In genomic region chr19:51417807-51418152, GRCh38 we compare ENCODE assay signal across 14 cellular contexts. TPM values are rescaled to one million over a fixed set of nuclear protein-coding genes. Genes with fewer than 3 reads are reported as not detected.
DNase-seq lines count a peak whose midpoint lies in the region; ATAC-seq, FAIRE-seq and TF ChIP-seq lines count a peak whose summit lies in the region.
"Had no signal": no experiment of that assay in that cellular context is flagged by ENCODE, and none has a peak within 500 bp of the region (broad histone marks: within the 10 kb centered on the region; RNA-seq: fewer than 3 reads in every experiment).

No MANE protein-coding gene starts in this region.

- DNase-seq in GM12891 (ENCODE audit: insufficient read length, low spot score) (peak; percentile 53), sigmoid colon (no peak), H9 (no peak), ACHN (no peak), MM.1S (no peak)
- DNase-seq: activated effector memory CD4-positive, alpha-beta T cell treated with Interleukin-2 at 50 U/mL for 16 hours; CD4-positive, alpha-beta memory T cell had no signal

- H2BK5ac ChIP-seq in H9 (ENCODE audit: insufficient read length, low read length) = no peak overlapping the region

- H2BK120ac ChIP-seq in H9 (ENCODE audit: low read depth, low read length, poor library complexity, severe bottlenecking) = no peak overlapping the region

- FAIRE-seq in GM12891 (lab: Jason Lieb, UNC) = no peak

- ATAC-seq in GM21381 (IDR thresholded peaks at IDR 0.05; ENCODE audit: unreplicated experiment) (peak; percentile 20), HG03280 (IDR thresholded peaks at IDR 0.05; ENCODE audit: unreplicated experiment) (peak; percentile 42), esophagus mucosa (peak; percentile 16)

- no peak overlapping the region for H3K23ac ChIP-seq in H9 (ENCODE audit: insufficient read length, low read depth, low read length)

- H3K79me2 ChIP-seq in H9 (ENCODE audit: insufficient read depth, low read length) = no peaks in the 10 kb centered on the region
- H3K79me2 ChIP-seq in MM.1S (ENCODE audit: low read length) = no peaks in the 10 kb centered on the region

- peaks cover 7 to 18% of the 10 kb centered on the region in 2 experiments; a peak in 3 of 4 replicates for H3K4me1 Mint-ChIP-seq in H9

- no peak overlapping the region for H2BK12ac ChIP-seq in H9 (ENCODE audit: insufficient read length, low read depth, low read length)

- H3K36me3 Mint-ChIP-seq in H9 (ENCODE audit: insufficient read depth in 1 of 3, low read depth in 3 of 3) = peaks cover 0 to 16% (median 0%) of the 10 kb centered on the region in 3 experiments; a peak in 1 of 7 replicates
- H3K36me3 Mint-ChIP-seq: CD4-positive, alpha-beta memory T cell; WTC11 had no signal

- H3K27ac ChIP-seq in sigmoid colon (no peak overlapping the region), H9 (ENCODE audit: insufficient read length, low read depth, low read length) (no peak overlapping the region), MM.1S (ENCODE audit: low read length) (no peak overlapping the region)
- H3K27ac ChIP-seq: left ventricle myocardium inferior had no signal

- H2AFZ ChIP-seq in H9 (ENCODE audit: low read length) (no peak overlapping the region), MM.1S (ENCODE audit: low read length) (no peak overlapping the region)

- no peak overlapping the region for H3K27ac Mint-ChIP-seq in H9

- TF ChIP-seq CTCF in sigmoid colon (IDR thresholded peaks at IDR 0.05) (no peak), H9 (conservative IDR thresholded peaks at IDR 0.05) (no peak), MM.1S (IDR thresholded peaks at IDR 0.05; ENCODE audit: low read length) (no peak)

- no peak overlapping the region for H3K56ac ChIP-seq in H9 (ENCODE audit: insufficient read length, low read depth, low read length)

- H3K9ac ChIP-seq in H9 (ENCODE audit: extremely low read depth, insufficient read length, low read length) (no peak overlapping the region), MM.1S (ENCODE audit: low read length) (no peak overlapping the region)

- no peak overlapping the region for H2BK20ac ChIP-seq in H9 (ENCODE audit: low read depth, low read length, poor library complexity, severe bottlenecking)

- no peaks in the 10 kb centered on the region for H3K4me1 ChIP-seq in sigmoid colon
- H3K4me1 ChIP-seq in H9 (ENCODE audit: insufficient read depth, low read length) = no peaks in the 10 kb centered on the region
- no peaks in the 10 kb centered on the region for H3K4me1 ChIP-seq in MM.1S (ENCODE audit: low read length)
- H3K4me1 ChIP-seq: left ventricle myocardium inferior had no signal

- H3K27me3 Mint-ChIP-seq in H9 (ENCODE audit: low read depth) = peaks cover 28% of the 10 kb centered on the region

- H3K9me3 ChIP-seq in sigmoid colon = no peaks in the 10 kb centered on the region
- no peaks in the 10 kb centered on the region for H3K9me3 ChIP-seq in H9 (ENCODE audit: control insufficient read depth, low read depth, low read length)
- H3K9me3 ChIP-seq in MM.1S (replicated peaks; ENCODE audit: insufficient read depth, low read length) = no peaks in the 10 kb centered on the region
- H3K9me3 ChIP-seq: left ventricle myocardium inferior had no signal

- intact Hi-C loops in sigmoid colon (cut with DNase I) = no loop called here

- H3K23me2 ChIP-seq in H9 (ENCODE audit: insufficient read length, low read depth, low read length, poor library complexity, severe bottlenecking) = peaks cover 6% of the 10 kb centered on the region

- no peak overlapping the region for H3K4ac ChIP-seq in H9 (ENCODE audit: low read depth, low read length)

- H3K4me2 ChIP-seq in H9 (ENCODE audit: insufficient read depth, insufficient read length, low read length) = no peak overlapping the region
- H3K4me2 ChIP-seq in MM.1S (ENCODE audit: low read depth, low read length) = no peak overlapping the region

- no peak for TF ChIP-seq EP300 in sigmoid colon (IDR thresholded peaks at IDR 0.05)

- no peak overlapping the region for H3T11ph ChIP-seq in H9 (ENCODE audit: low read length)

- H3K14ac ChIP-seq in H9 (ENCODE audit: insufficient read depth, low read length) = no peak overlapping the region

- in situ Hi-C loops in ACHN (cut with HindIII; ENCODE audit: low pct_ligation_motif_present, low pct_unique_long_range_greater_than_20kb, low sequenced_read_pairs) = no loop called here

- H2BK15ac ChIP-seq in H9 (ENCODE audit: low read depth, low read length) = no peak overlapping the region

- H3K9me3 Mint-ChIP-seq in H9 = peaks cover 2% of the 10 kb centered on the region in 2 experiments; a peak in 2 of 5 replicates
- H3K9me3 Mint-ChIP-seq: CD4-positive, alpha-beta memory T cell had no signal

- no peaks in the 10 kb centered on the region for H3K79me1 ChIP-seq in H9 (ENCODE audit: insufficient read depth, low read depth, low read length, poor library complexity, severe bottlenecking)

- TF ChIP-seq POLR2A in GM12891 (IDR thresholded peaks at IDR 0.05; ENCODE audit: low read depth, low read length) (no peak), sigmoid colon (IDR thresholded peaks at IDR 0.05) (no peak)

- 56 to 65% methylated on average over 3 of the region's 3 CpGs for WGBS in sigmoid colon, 2 donors
- WGBS in H9 (ENCODE audit: extremely low coverage, insufficient read length, low lambda C conversion rate) = no CpG with 5 or more reads among the region's 3 CpGs

- H3K4me3 ChIP-seq in sigmoid colon (no peak overlapping the region), MM.1S (ENCODE audit: low read length) (no peak overlapping the region)
- H3K4me3 ChIP-seq: left ventricle myocardium inferior had no signal

- H4K8ac ChIP-seq in H9 (replicated peaks; ENCODE audit: insufficient read length, low read depth, low read length) = no peak overlapping the region

- no peak overlapping the region for H3K18ac ChIP-seq in H9 (ENCODE audit: insufficient read length, low read depth, low read length)

- H2AK5ac ChIP-seq in H9 (ENCODE audit: insufficient read length, low read length) = no peak overlapping the region

- H4K91ac ChIP-seq in H9 (ENCODE audit: insufficient read length, low read depth, low read length) = no peak overlapping the region

- H3F3A ChIP-seq in MM.1S (ENCODE audit: insufficient read depth, low read length) = no peaks in the 10 kb centered on the region

- H3K27me3 ChIP-seq in sigmoid colon (peaks cover 5 to 47% (median 11%) of the 10 kb centered on the region in 3 donors), H9 (ENCODE audit: insufficient read depth, low read length) (no peaks in the 10 kb centered on the region; the same call in 1 of the 2 replicates), MM.1S (replicated peaks; ENCODE audit: insufficient read depth, low read length) (no peaks in the 10 kb centered on the region)

- no peak overlapping the region for H4K5ac ChIP-seq in H9 (ENCODE audit: insufficient read length, low read depth, low read length)

- no peaks in the 10 kb centered on the region for H3K36me3 ChIP-seq in sigmoid colon
- H3K36me3 ChIP-seq in MM.1S (replicated peaks; ENCODE audit: insufficient read depth, low read length) = no peaks in the 10 kb centered on the region
- H3K36me3 ChIP-seq: left ventricle myocardium inferior had no signal

- H4K20me1 ChIP-seq in H9 (ENCODE audit: control insufficient read depth, insufficient read depth, insufficient read length) (no peaks in the 10 kb centered on the region), MM.1S (ENCODE audit: insufficient read depth, low read length) (no peaks in the 10 kb centered on the region)

- no peaks in the 10 kb centered on the region for H3K9me2 ChIP-seq in MM.1S (replicated peaks; ENCODE audit: insufficient read depth, low read length)

- no peak overlapping the region for H3K4me3 Mint-ChIP-seq in H9
- H3K4me3 Mint-ChIP-seq: CD4-positive, alpha-beta memory T cell; WTC11 had no signal

TF ChIP-seq in GM12891, 5 proteins besides CTCF, POLR2A, EP300 and RAD21:
- TF ChIP-seq SPI1 (IDR thresholded peaks at IDR 0.05; ENCODE audit: low read depth, low read length) (peak; percentile 94), POLR2AphosphoS5 (IDR thresholded peaks at IDR 0.05; ENCODE audit: low read depth, low read length) (no peak), TAF1 (IDR thresholded peaks at IDR 0.05; ENCODE audit: low read depth, low read length) (no peak)

RNA-seq across cellular contexts. Expression of gene SIGLEC10, which starts 0.3 kb away (rescaled TPM):
- 14.1 TPM for polyA plus RNA-seq in GM12891 (2012; ENCODE audit: low read depth, missing spikeins)
- total RNA-seq in esophagus mucosa = 2.0 TPM
- 10 to 100 TPM in 1 of 4 donors, 1 to 10 TPM in 2, under 1 TPM in 1; 0.83 to 13.8 (median 2.5) TPM for total RNA-seq in sigmoid colon
- polyA plus RNA-seq in sigmoid colon = 10 to 100 TPM in 2 of 3 donors, 1 to 10 TPM in 1; 1.8 to 14.4 (median 11.8) TPM
- total RNA-seq in H9 (2021) = not detected in 2 replicates
- total RNA-seq: chondrocyte, fibroblast of villous mesenchyme, WTC11 had no signal

RNA-seq across cellular contexts. Expression of gene C19orf84, which starts 27.4 kb away (rescaled TPM):
- 0.26 TPM for polyA plus RNA-seq in GM12891 (2012; ENCODE audit: low read depth, missing spikeins)
- not detected for total RNA-seq in esophagus mucosa
- total RNA-seq in sigmoid colon = not detected
- polyA plus RNA-seq in sigmoid colon = under 1 TPM in 1 of 3 donors, not detected in 2; 0.10 TPM
- total RNA-seq in H9 (2021) = 4.1 and 4.8 TPM in 2 replicates
- total RNA-seq: CD4-positive, alpha-beta memory T cell; chondrocyte; fibroblast of villous mesenchyme; left ventricle myocardium inferior had no signal
- polyA plus RNA-seq: CD4-positive, alpha-beta memory T cell had no signal

RNA-seq across cellular contexts. Expression of gene LIM2, which starts 30.0 kb away (rescaled TPM):
- 1.5 TPM for polyA plus RNA-seq in GM12891 (2012; ENCODE audit: low read depth, missing spikeins)
- not detected for total RNA-seq in esophagus mucosa
- not detected for total RNA-seq in sigmoid colon
- not detected for polyA plus RNA-seq in sigmoid colon
- total RNA-seq in H9 (2021) = not detected in 2 replicates
- total RNA-seq: CD4-positive, alpha-beta memory T cell; chondrocyte; fibroblast of villous mesenchyme; left ventricle myocardium inferior; WTC11 had no signal
- polyA plus RNA-seq: CD4-positive, alpha-beta memory T cell had no signal

RNA-seq across cellular contexts. Expression of gene SIGLEC8, which starts 40.5 kb away (rescaled TPM):
- not detected for polyA plus RNA-seq in GM12891 (2012; ENCODE audit: low read depth, missing spikeins)
- total RNA-seq in esophagus mucosa (not detected), sigmoid colon (under 1 TPM in 1 of 4 donors, not detected in 3; 0.36 TPM), H9 (2021) (not detected in 2 replicates)
- 1 to 10 TPM in 2 of 3 donors, under 1 TPM in 1; 0.60 to 4.9 (median 1.9) TPM for polyA plus RNA-seq in sigmoid colon
- total RNA-seq: CD4-positive, alpha-beta memory T cell; chondrocyte; fibroblast of villous mesenchyme; WTC11 had no signal
- polyA plus RNA-seq: CD4-positive, alpha-beta memory T cell had no signal

RNA-seq across cellular contexts. Expression of gene NKG7, which starts 45.3 kb away (rescaled TPM):
- 19.4 TPM for polyA plus RNA-seq in GM12891 (2012; ENCODE audit: low read depth, missing spikeins)
- total RNA-seq in esophagus mucosa (not detected), sigmoid colon (1 to 10 TPM in 2 of 4 donors, not detected in 2; 1.2 to 3.0 TPM), H9 (2021) (not detected in 2 replicates)
- polyA plus RNA-seq in sigmoid colon = 10 to 100 TPM in 1 of 3 donors, 1 to 10 TPM in 1, not detected in 1; 3.2 to 14.5 TPM
- total RNA-seq: chondrocyte, fibroblast of villous mesenchyme had no signal
